Comparison of ENCODE assay signal across 13 cellular contexts in the genomic region with DNA sequence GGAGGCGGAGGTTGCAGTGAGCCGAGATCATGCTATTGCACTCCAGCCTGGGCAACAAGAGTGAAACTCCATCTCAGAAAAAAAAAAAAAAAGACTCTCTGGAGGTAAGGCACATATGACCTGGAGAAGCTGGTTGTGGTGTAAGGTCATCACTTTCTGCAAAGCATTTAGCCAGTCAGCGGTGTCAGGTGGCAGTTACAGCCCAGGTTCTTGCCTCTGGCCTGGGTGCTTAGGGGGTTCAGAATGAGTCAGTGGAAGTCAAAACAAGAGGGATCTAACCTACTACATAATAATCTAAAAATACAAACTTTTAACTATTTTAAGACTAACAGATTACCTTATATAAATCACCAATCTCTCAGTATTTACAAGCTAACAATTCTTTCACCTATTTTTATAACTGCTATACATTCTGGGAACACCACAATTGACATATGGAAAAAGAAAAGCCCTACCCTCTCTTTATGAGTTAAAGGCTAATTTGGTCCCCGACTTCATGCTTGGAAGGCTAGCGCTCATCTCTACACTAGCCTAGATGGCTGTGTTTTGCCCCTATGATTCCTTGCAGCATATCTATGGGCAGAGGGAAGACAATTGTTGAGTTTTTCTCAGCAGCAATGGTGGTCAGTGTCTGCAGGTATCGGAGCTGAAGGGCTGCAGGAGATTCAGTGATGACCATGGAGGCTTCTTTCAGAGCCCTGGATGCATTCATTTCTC. TPM values are rescaled to one million over a fixed set of nuclear protein-coding genes. Genes with fewer than 3 reads are reported as not detected.
DNase-seq lines count a peak whose midpoint lies in the region; ATAC-seq and TF ChIP-seq lines count a peak whose summit lies in the region.
"Had no signal": no experiment of that assay in that cellular context is flagged by ENCODE, and none has a peak within 500 bp of the region (broad histone marks: within the 10 kb centered on the region; RNA-seq: fewer than 3 reads in every experiment).

No MANE protein-coding gene starts in this region.

- no peak overlapping the region for H3K4me3 Mint-ChIP-seq in MCF 10A (ENCODE audit: unreplicated experiment)
- H3K4me3 Mint-ChIP-seq: neural progenitor cell had no signal

- H3K27me3 Mint-ChIP-seq in MCF 10A (ENCODE audit: insufficient read depth, unreplicated experiment), result no peaks in the 10 kb centered on the region

- in situ Hi-C loops in mammary epithelial cell (cut with MboI; ENCODE audit: low sequenced_read_pairs in 2 of 2) (no loop called here), Panc1 (cut with HindIII; ENCODE audit: low pct_unique_long_range_greater_than_20kb, low sequenced_read_pairs) (no loop called here)

- H3K4me3 ChIP-seq in mammary epithelial cell (replicated peaks in 1 of 3; ENCODE audit: insufficient read depth in 1 of 3, low read depth in 2 of 3, low read length in 3 of 3), result no peak overlapping the region
- H3K4me3 ChIP-seq in Panc1 (ENCODE audit: low read depth in 2 of 2, low read length in 2 of 2), result no peak overlapping the region
- H3K4me3 ChIP-seq: neural progenitor cell, tibial nerve had no signal

- H3K9ac ChIP-seq in mammary epithelial cell (ENCODE audit: insufficient read depth, low read length), result no peak overlapping the region
- H3K9ac ChIP-seq: neural progenitor cell had no signal

- peaks cover 100% of the 10 kb centered on the region for H3K36me3 Mint-ChIP-seq in MCF 10A (ENCODE audit: insufficient read depth, unreplicated experiment)
- H3K36me3 Mint-ChIP-seq: neural progenitor cell had no signal

- DNase-seq in MCF 10A (ENCODE audit: unreplicated experiment) (no peak), mammary epithelial cell (no peak), Panc1 (ENCODE audit: low read depth, low spot score) (no peak), posterior cingulate gyrus (no peak), inferior parietal cortex (ENCODE audit: extremely low spot score) (no peak)
- DNase-seq in activated naive CD4-positive, alpha-beta T cell treated with Interleukin-2 at 50 U/mL for 16 hours, result no peak
- DNase-seq in effector CD4-positive, alpha-beta T cell, result no peak
- DNase-seq: islet precursor cell, NCI-H1048 had no signal

- TF ChIP-seq CTCF in MCF 10A (IDR thresholded peaks at IDR 0.05; ENCODE audit: unreplicated experiment) (no peak), mammary epithelial cell (conservative IDR thresholded peaks at IDR 0.05 in 1 of 2, IDR thresholded peaks at IDR 0.05 in 1 of 2; ENCODE audit: extremely low read depth in 1 of 2, insufficient read depth in 1 of 2, low read depth in 1 of 2, low read length in 2 of 2) (no peak), Panc1 (IDR thresholded peaks at IDR 0.05) (no peak)

- H3K36me3 ChIP-seq in mammary epithelial cell (ENCODE audit: insufficient read depth, low read length) (peaks cover 4% of the 10 kb centered on the region), Panc1 (ENCODE audit: control insufficient read depth, insufficient read depth, low read length) (no peaks in the 10 kb centered on the region; the same call in 1 of the 2 replicates)
- H3K36me3 ChIP-seq: neural progenitor cell had no signal

- no peaks in the 10 kb centered on the region for H3K9me3 Mint-ChIP-seq in MCF 10A (ENCODE audit: unreplicated experiment)
- H3K9me3 Mint-ChIP-seq: neural progenitor cell had no signal

- POLR2A ChIA-PET in MCF 10A (lab: Yijun Ruan, JAX), result interaction anchor here (0.9 to 6.0 kb wide), 7 partner anchors 9 to 60 kb away, joined by 3 to 37 read pairs (median 3); no protein-coding TSS in a partner anchor
- POLR2A ChIA-PET in Panc1 (lab: Charles Lee), result no interaction called here

- H2AFZ ChIP-seq in mammary epithelial cell (ENCODE audit: low read depth, low read length), result no peak overlapping the region
- H2AFZ ChIP-seq: neural progenitor cell had no signal

- CTCF ChIA-PET in MCF 10A (lab: Yijun Ruan, JAX) (no interaction called here), mammary epithelial cell (lab: Charles Lee; ENCODE audit: low non-redundant PET) (no interaction called here), Panc1 (lab: Charles Lee) (interaction anchor here (0.6 kb wide), 1 partner anchor 20 kb away, joined by 3 read pairs; no protein-coding TSS in a partner anchor)

- H3K27ac Mint-ChIP-seq in MCF 10A (ENCODE audit: low read depth, unreplicated experiment), result peak overlapping the region; percentile 31
- H3K27ac Mint-ChIP-seq: neural progenitor cell had no signal

- BruUV-seq in MCF 10A (replicated peaks; lab: Mats Ljungman, UMichigan), result TSS peak; percentile 35
- BruUV-seq in mammary epithelial cell (replicated peaks; lab: Mats Ljungman, UMichigan), result no TSS peak
- TSS peak; percentile 80 for BruUV-seq in Panc1 (replicated peaks; lab: Mats Ljungman, UMichigan)

- H3K27ac ChIP-seq in mammary epithelial cell (ENCODE audit: insufficient read depth, low read depth, low read length) (no peak overlapping the region), Panc1 (ENCODE audit: low read length) (no peak overlapping the region)
- H3K27ac ChIP-seq: neural progenitor cell had no signal

- WGBS in mammary epithelial cell (ENCODE audit: low coverage, missing lambda C conversion rate), result 98% methylated on average over 5 of the region's 6 CpGs

- no peaks in the 10 kb centered on the region for H3K9me3 ChIP-seq in mammary epithelial cell (replicated peaks; ENCODE audit: insufficient read depth, low read length)
- H3K9me3 ChIP-seq in Panc1 (ENCODE audit: control insufficient read depth, insufficient read depth, low read depth, low read length), result no peaks in the 10 kb centered on the region
- H3K9me3 ChIP-seq: tibial nerve had no signal

- H3K4me1 ChIP-seq in mammary epithelial cell (ENCODE audit: insufficient read depth, low read length) (peaks cover under 1% of the 10 kb centered on the region), Panc1 (ENCODE audit: control insufficient read depth, insufficient read depth, low read length) (no peaks in the 10 kb centered on the region)
- H3K4me1 ChIP-seq: neural progenitor cell had no signal

- dilution Hi-C loops in mammary epithelial cell (cut with HindIII; ENCODE audit: low sequenced_read_pairs), result no loop called here

- ATAC-seq in HG02759 (IDR thresholded peaks at IDR 0.05; ENCODE audit: unreplicated experiment) (peak; percentile 92), Panc1 (no peak)
- ATAC-seq: esophagus mucosa had no signal

- peaks cover 17% of the 10 kb centered on the region for H3K4me1 Mint-ChIP-seq in MCF 10A (ENCODE audit: insufficient read depth, unreplicated experiment)

- no peaks in the 10 kb centered on the region for H4K20me1 ChIP-seq in mammary epithelial cell (ENCODE audit: insufficient read depth, low read length)

- intact Hi-C loops in MCF 10A (cut with micrococcal nuclease), result no loop called here
- intact Hi-C loops in mammary epithelial cell (cut with micrococcal nuclease), result no loop called here
- intact Hi-C loops in Panc1 (cut with micrococcal nuclease; ENCODE audit: unreplicated experiment), result no loop called here
- intact Hi-C loops in posterior cingulate gyrus (cut with DNase I), result no loop called here

- no peak overlapping the region for H3K4me2 ChIP-seq in mammary epithelial cell (ENCODE audit: insufficient read depth, low read depth, low read length)
- H3K4me2 ChIP-seq: neural progenitor cell had no signal

- H3K79me2 ChIP-seq in mammary epithelial cell (ENCODE audit: insufficient read depth, low read length), result no peaks in the 10 kb centered on the region

- H3K27me3 ChIP-seq in mammary epithelial cell (ENCODE audit: insufficient read depth, low read length) (no peaks in the 10 kb centered on the region), Panc1 (ENCODE audit: control insufficient read depth, insufficient read depth, low read length) (no peaks in the 10 kb centered on the region)
- H3K27me3 ChIP-seq: neural progenitor cell, tibial nerve had no signal

RNA-seq across cellular contexts. Expression of a gene that starts 29.2 kb away (rescaled TPM):
- total RNA-seq in MCF 10A (2022) (200 and 231 TPM in 2 replicates), mammary epithelial cell (100 to 1,000 TPM in 1 of 2 donors, 10 to 100 TPM in 1; 80.3 to 124 TPM), Panc1 (2021; ENCODE audit: unreplicated experiment) (81.2 TPM)
- polyA plus RNA-seq in mammary epithelial cell, result 71.7 TPM
- polyA minus RNA-seq in mammary epithelial cell, result 41.9 TPM
- 61.2 TPM for polyA plus RNA-seq in Panc1 (2012; ENCODE audit: insufficient read length)
